ENCODE assay signal across 18 cellular contexts in genomic region chr11:110335358-110335757, GRCh38. TPM values are rescaled to one million over a fixed set of nuclear protein-coding genes. Genes with fewer than 3 reads are reported as not detected.
DNase-seq lines count a peak whose midpoint lies in the region; ATAC-seq lines count a peak whose summit lies in the region.
"Had no signal": no experiment of that assay in that cellular context is flagged by ENCODE, and none has a peak within 500 bp of the region (broad histone marks: within the 10 kb centered on the region; RNA-seq: fewer than 3 reads in every experiment).

No MANE protein-coding gene starts in this region.

- H3K4me1 ChIP-seq in CD4-positive, alpha-beta memory T cell (ENCODE audit: insufficient read depth, low read length) = no peaks in the 10 kb centered on the region

- no peaks in the 10 kb centered on the region for H3K27me3 ChIP-seq in CD4-positive, alpha-beta memory T cell (ENCODE audit: insufficient read depth, low read length)

- no peak overlapping the region for H3K4me3 Mint-ChIP-seq in activated CD4-positive, alpha-beta T cell treated with anti-CD3 and anti-CD28 coated beads, Interleukin-2, amount 10 ng/mL, durations not matched to agents 24 days and 14 days
- no peak overlapping the region for H3K4me3 Mint-ChIP-seq in stimulated activated effector memory CD8-positive, alpha-beta T cell treated with anti-CD3 and anti-CD28 coated beads, Interleukin-12 subunit alpha, Interleukin-12 subunit beta, amount 100 ng/mL, for 72 hours
- no peak overlapping the region for H3K4me3 Mint-ChIP-seq in CD4-positive, alpha-beta memory T cell
- H3K4me3 Mint-ChIP-seq: CD4-positive, alpha-beta T cell; H9 had no signal

- no peak overlapping the region for H3K4me3 ChIP-seq in SK-N-MC
- no peak overlapping the region for H3K4me3 ChIP-seq in CD4-positive, alpha-beta memory T cell (ENCODE audit: low read length in 2 of 2)
- H3K4me3 ChIP-seq: A549, GM12878 had no signal

- POLR2A ChIA-PET in CD4-positive, alpha-beta memory T cell (lab: Charles Lee; ENCODE audit: partially characterized antibody) = no interaction called here

- H3K9me3 Mint-ChIP-seq in activated CD4-positive, alpha-beta T cell treated with anti-CD3 and anti-CD28 coated beads, Interleukin-2, amount 10 ng/mL, durations not matched to agents 24 days and 14 days = peaks cover 4% of the 10 kb centered on the region
- H3K9me3 Mint-ChIP-seq in stimulated activated effector memory CD8-positive, alpha-beta T cell treated with anti-CD3 and anti-CD28 coated beads, Interleukin-12 subunit alpha, Interleukin-12 subunit beta, amount 100 ng/mL, for 72 hours = no peaks in the 10 kb centered on the region
- H3K9me3 Mint-ChIP-seq in CD4-positive, alpha-beta memory T cell = peaks cover 0 to 1% (median 0%) of the 10 kb centered on the region in 8 donors

- H3K27me3 Mint-ChIP-seq in activated CD4-positive, alpha-beta T cell treated with anti-CD3 and anti-CD28 coated beads, Interleukin-2, amount 10 ng/mL, durations not matched to agents 24 days and 14 days = no peaks in the 10 kb centered on the region
- H3K27me3 Mint-ChIP-seq in CD4-positive, alpha-beta memory T cell = no peaks in the 10 kb centered on the region
- H3K27me3 Mint-ChIP-seq: CD4-positive, alpha-beta T cell had no signal

- peaks cover 23% of the 10 kb centered on the region for H3K4me1 Mint-ChIP-seq in activated CD4-positive, alpha-beta T cell treated with anti-CD3 and anti-CD28 coated beads, Interleukin-2, amount 10 ng/mL, durations not matched to agents 24 days and 14 days
- peaks cover 45% of the 10 kb centered on the region for H3K4me1 Mint-ChIP-seq in stimulated activated effector memory CD8-positive, alpha-beta T cell treated with anti-CD3 and anti-CD28 coated beads, Interleukin-12 subunit alpha, Interleukin-12 subunit beta, amount 100 ng/mL, for 72 hours
- peaks cover 0 to 5% (median 1%) of the 10 kb centered on the region in 4 donors for H3K4me1 Mint-ChIP-seq in CD4-positive, alpha-beta memory T cell

- peaks cover 37% of the 10 kb centered on the region for H3K36me3 Mint-ChIP-seq in activated CD4-positive, alpha-beta T cell treated with anti-CD3 and anti-CD28 coated beads, Interleukin-2, amount 10 ng/mL, durations not matched to agents 24 days and 14 days (ENCODE audit: low read depth)
- peaks cover 46% of the 10 kb centered on the region for H3K36me3 Mint-ChIP-seq in stimulated activated effector memory CD8-positive, alpha-beta T cell treated with anti-CD3 and anti-CD28 coated beads, Interleukin-12 subunit alpha, Interleukin-12 subunit beta, amount 100 ng/mL, for 72 hours
- no peaks in the 10 kb centered on the region for H3K36me3 Mint-ChIP-seq in CD4-positive, alpha-beta memory T cell

- CTCF ChIA-PET in CD4-positive, alpha-beta memory T cell (lab: Charles Lee; ENCODE audit: partially characterized antibody) = no interaction called here

- no peak overlapping the region for H3K9ac ChIP-seq in SK-N-MC (ENCODE audit: insufficient read length)

- H3K27ac Mint-ChIP-seq in activated CD4-positive, alpha-beta T cell treated with anti-CD3 and anti-CD28 coated beads, Interleukin-2, amount 10 ng/mL, durations not matched to agents 24 days and 14 days = peak overlapping the region; percentile 25
- peak overlapping the region; percentile 58 for H3K27ac Mint-ChIP-seq in stimulated activated effector memory CD8-positive, alpha-beta T cell treated with anti-CD3 and anti-CD28 coated beads, Interleukin-12 subunit alpha, Interleukin-12 subunit beta, amount 100 ng/mL, for 72 hours
- no peak overlapping the region for H3K27ac Mint-ChIP-seq in CD4-positive, alpha-beta memory T cell
- H3K27ac Mint-ChIP-seq: CD4-positive, alpha-beta T cell; H9 had no signal

- H3K27ac ChIP-seq in SK-N-MC = 0 out of 2 replicates have a peak overlapping the region, but pooled peaks have one; percentile 15
- H3K27ac ChIP-seq in CD4-positive, alpha-beta memory T cell (ENCODE audit: low read depth, low read length) = no peak overlapping the region
- H3K27ac ChIP-seq: 22Rv1, C4-2B, HL-60 had no signal

- intact Hi-C loops in activated CD4-positive, alpha-beta T cell treated with anti-CD3 and anti-CD28 coated beads, Interleukin-2, amount 10 ng/mL, durations not matched to agents 24 days and 14 days (cut with micrococcal nuclease) = no loop called here
- intact Hi-C loops in CD4-positive, alpha-beta memory T cell (cut with micrococcal nuclease) = no loop called here

- H3K36me3 ChIP-seq in SK-N-MC (ENCODE audit: insufficient read depth, low read length) = no peaks in the 10 kb centered on the region
- no peaks in the 10 kb centered on the region for H3K36me3 ChIP-seq in CD4-positive, alpha-beta memory T cell (ENCODE audit: insufficient read depth, low read length)

- ATAC-seq in stimulated activated effector memory CD8-positive, alpha-beta T cell treated with anti-CD3 and anti-CD28 coated beads, Interleukin-12 subunit alpha, Interleukin-12 subunit beta, amount 100 ng/mL, for 72 hours = no peak
- ATAC-seq: A549, GM12878 had no signal

- DNase-seq in activated CD4-positive, alpha-beta T cell treated with anti-CD3 and anti-CD28 coated beads, Interleukin-2, amount 10 ng/mL, durations not matched to agents 24 days and 14 days = no peak
- DNase-seq in activated CD4-positive, alpha-beta T cell treated with anti-CD3 and anti-CD28 coated beads, Interleukin-2, amount 50 U/mL, for 48 hours = no peak
- DNase-seq in SK-N-MC (ENCODE audit: low read depth, low spot score) (no peak), kidney glomerular epithelial cell (lab: John Stamatoyannopoulos, UW) (peak; percentile 23), DMS53 (lab: John Stamatoyannopoulos, UW) (no peak), iPS-NIHi11 (ENCODE audit: low spot score) (no peak)
- peak in 1 of 2 donors; percentile 42 for DNase-seq in stimulated activated effector memory CD8-positive, alpha-beta T cell treated with anti-CD3 and anti-CD28 coated beads, Interleukin-12 subunit alpha, Interleukin-12 subunit beta, amount 100 ng/mL, for 72 hours (ENCODE audit: low spot score in 2 of 2)
- DNase-seq in CD4-positive, alpha-beta memory T cell = no peak
- DNase-seq: AML-193; CD4-positive, alpha-beta T cell; DMS153; DMS79 treated with DMSO at 0.1 percent for 48 hours; H9 had no signal

- no peaks in the 10 kb centered on the region for H3K9me3 ChIP-seq in SK-N-MC (ENCODE audit: low read depth, low read length)
- H3K9me3 ChIP-seq in CD4-positive, alpha-beta memory T cell (ENCODE audit: control insufficient read depth in 1 of 2, low read length in 2 of 2) = no peaks in the 10 kb centered on the region
- H3K9me3 ChIP-seq: A549 had no signal

RNA-seq across cellular contexts. Expression of gene RDX, which starts 38.9 kb away (rescaled TPM):
- total RNA-seq in activated CD4-positive, alpha-beta T cell treated with anti-CD3 and anti-CD28 coated beads, Interleukin-2, amount 10 ng/mL, durations not matched to agents 24 days and 14 days = 87.6 and 88.4 TPM in 2 replicates
- total RNA-seq in CD4-positive, alpha-beta memory T cell = 10 to 100 TPM; 22.4 to 26.5 TPM
- polyA plus RNA-seq in CD4-positive, alpha-beta memory T cell = 10 to 100 TPM; 14.3 to 18.7 TPM

Comparison
In these comparisons a context has a peak if more than half of its experiments do, and no peak if none do; other contexts are left out.
1. H3K27ac Mint-ChIP-seq: peak in activated CD4-positive, alpha-beta T cell treated with anti-CD3 and anti-CD28 coated beads, Interleukin-2, amount 10 ng/mL, durations not matched to agents 24 days and 14 days (single experiment) and stimulated activated effector memory CD8-positive, alpha-beta T cell treated with anti-CD3 and anti-CD28 coated beads, Interleukin-12 subunit alpha, Interleukin-12 subunit beta, amount 100 ng/mL, for 72 hours (single experiment); none in CD4-positive, alpha-beta memory T cell (0 of 7).